In genomic region chr1:93219443-93219842, GRCh38 we compare ENCODE assay signal across 9 cellular contexts.
A peak's percentile ranks its signal among the peaks of the same experiment; 100 is the strongest.
DNase-seq lines count a peak whose midpoint lies in the region; ATAC-seq and TF ChIP-seq lines count a peak whose summit lies in the region.
"Had no signal": no experiment of that assay in that cellular context is flagged by ENCODE, and none has a peak within 500 bp of the region (broad histone marks: within the 10 kb centered on the region; RNA-seq: fewer than 3 reads in every experiment).

No MANE protein-coding gene starts in this region.

- H3K36me3 Mint-ChIP-seq in T-helper 1 cell treated with Interleukin-12 subunit alpha and Interleukin-12 subunit beta and Interleukin-4 antibody, amounts not matched to agents 30 μg/mL and 1 μg/mL, for 36 hours (ENCODE audit: low read depth) = peaks cover 38% of the 10 kb centered on the region

- H3K36me3 ChIP-seq in GM06990 (ENCODE audit: control insufficient read depth, insufficient read depth, low read length) = peaks cover 5% of the 10 kb centered on the region

- peak overlapping the region; percentile 72 for H3K4me3 Mint-ChIP-seq in T-helper 1 cell treated with Interleukin-12 subunit alpha and Interleukin-12 subunit beta and Interleukin-4 antibody, amounts not matched to agents 30 μg/mL and 1 μg/mL, for 36 hours

- ATAC-seq in GM21723 (IDR thresholded peaks at IDR 0.05; ENCODE audit: unreplicated experiment) = peak; percentile 72

- TF ChIP-seq CTCF in GM06990 (IDR thresholded peaks at IDR 0.05; ENCODE audit: insufficient read depth, low read length, poor library complexity, severe bottlenecking) = no peak

- peak overlapping the region; percentile 85 for H3K27ac Mint-ChIP-seq in T-helper 1 cell treated with Interleukin-12 subunit alpha and Interleukin-12 subunit beta and Interleukin-4 antibody, amounts not matched to agents 30 μg/mL and 1 μg/mL, for 36 hours

- no peak overlapping the region for H3K4me3 ChIP-seq in GM06990 (replicated peaks; ENCODE audit: low read depth, low read length)

- no peaks in the 10 kb centered on the region for H3K27me3 Mint-ChIP-seq in T-helper 1 cell treated with Interleukin-12 subunit alpha and Interleukin-12 subunit beta and Interleukin-4 antibody, amounts not matched to agents 30 μg/mL and 1 μg/mL, for 36 hours (ENCODE audit: low read depth)

- no peaks in the 10 kb centered on the region for H3K27me3 ChIP-seq in GM06990 (replicated peaks; ENCODE audit: control insufficient read depth, insufficient read depth, low read length)

- peak; percentile 25 for DNase-seq in GM06990 (ENCODE audit: extremely low read depth, insufficient read length)
- peak; percentile 39 for DNase-seq in glomerular visceral epithelial cell (ENCODE audit: extremely low spot score)
- no peak for DNase-seq in NOMO-1 treated with dmso at 0.1 percent for 144 hours (lab: John Stamatoyannopoulos, UW; ENCODE audit: unreplicated experiment)
- DNase-seq in SHP77 (lab: John Stamatoyannopoulos, UW) = no peak
- no peak for DNase-seq in HPDE6-E6E7 (ENCODE audit: extremely low spot score)
- no peak for DNase-seq in NCI-H1694 treated with DMSO at 0.1 percent for 48 hours (lab: John Stamatoyannopoulos, UW)
- DNase-seq: NCI-H2081 treated with DMSO at 0.1 percent for 48 hours had no signal

- H3K4me1 Mint-ChIP-seq in T-helper 1 cell treated with Interleukin-12 subunit alpha and Interleukin-12 subunit beta and Interleukin-4 antibody, amounts not matched to agents 30 μg/mL and 1 μg/mL, for 36 hours (ENCODE audit: low read depth) = peaks cover 17% of the 10 kb centered on the region

- no peaks in the 10 kb centered on the region for H3K9me3 Mint-ChIP-seq in T-helper 1 cell treated with Interleukin-12 subunit alpha and Interleukin-12 subunit beta and Interleukin-4 antibody, amounts not matched to agents 30 μg/mL and 1 μg/mL, for 36 hours

Comparison
In these comparisons a context has a peak if more than half of its experiments do, and no peak if none do; other contexts are left out.
1. DNase-seq: peak in GM06990 (single experiment) and glomerular visceral epithelial cell (single experiment); none in NOMO-1 treated with dmso at 0.1 percent for 144 hours (single experiment), SHP77 (0 of 2), HPDE6-E6E7 (single experiment) and NCI-H1694 treated with DMSO at 0.1 percent for 48 hours (single experiment).